In genomic region chr6:108115598-108116058, GRCh38 we compare ENCODE assay signal across 9 cellular contexts. TPM values are rescaled to one million over a fixed set of nuclear protein-coding genes. Genes with fewer than 3 reads are reported as not detected.
DNase-seq lines count a peak whose midpoint lies in the region; ATAC-seq and TF ChIP-seq lines count a peak whose summit lies in the region.
"Had no signal": no experiment of that assay in that cellular context is flagged by ENCODE, and none has a peak within 500 bp of the region (broad histone marks: within the 10 kb centered on the region; RNA-seq: fewer than 3 reads in every experiment).

No MANE protein-coding gene starts in this region.

- H2AFZ ChIP-seq in H9 (ENCODE audit: low read length): no peak overlapping the region
- no peak overlapping the region for H2AFZ ChIP-seq in neural progenitor cell (replicated peaks)

- TF ChIP-seq CTCF in H9 (conservative IDR thresholded peaks at IDR 0.05) (peak; percentile 60), epithelial cell of proximal tubule (conservative IDR thresholded peaks at IDR 0.05; ENCODE audit: low read depth, low read length) (peak; percentile 66), neural progenitor cell (IDR thresholded peaks at IDR 0.05) (peak; percentile 66)

- H3K9ac ChIP-seq in H9 (ENCODE audit: extremely low read depth, insufficient read length, low read length): no peak overlapping the region
- H3K9ac ChIP-seq in neural progenitor cell: no peak overlapping the region

- peak overlapping the region in 1 of 8 donors; percentile 4 for H3K27ac Mint-ChIP-seq in CD8-positive, alpha-beta memory T cell
- H3K27ac Mint-ChIP-seq in H9 (no peak overlapping the region), neural progenitor cell (no peak overlapping the region)

- no peak overlapping the region for H3K4me3 ChIP-seq in CD8-positive, alpha-beta memory T cell (ENCODE audit: low read length)
- H3K4me3 ChIP-seq in epithelial cell of proximal tubule (ENCODE audit: low read depth, low read length) (no peak overlapping the region), neural progenitor cell (peak overlapping the region; percentile 48)
- H3K4me3 ChIP-seq: SK-N-MC had no signal

- peaks cover 81 to 89% of the 10 kb centered on the region in 2 donors for H3K27me3 Mint-ChIP-seq in CD8-positive, alpha-beta memory T cell
- H3K27me3 Mint-ChIP-seq in H9 (ENCODE audit: low read depth) (peaks cover 98% of the 10 kb centered on the region), neural progenitor cell (ENCODE audit: insufficient read depth, low read depth) (peaks cover 67% of the 10 kb centered on the region)

- H3K23me2 ChIP-seq in H9 (ENCODE audit: insufficient read length, low read depth, low read length, poor library complexity, severe bottlenecking): peaks cover 10% of the 10 kb centered on the region

- H3K27ac ChIP-seq in CD8-positive, alpha-beta memory T cell (ENCODE audit: low read depth, low read length): no peak overlapping the region
- H3K27ac ChIP-seq in H9 (ENCODE audit: insufficient read length, low read depth, low read length) (no peak overlapping the region), neural progenitor cell (no peak overlapping the region)
- H3K27ac ChIP-seq: SK-N-MC had no signal

- no peak overlapping the region for H3K56ac ChIP-seq in H9 (ENCODE audit: insufficient read length, low read depth, low read length)

- no peaks in the 10 kb centered on the region for H3K9me3 ChIP-seq in CD8-positive, alpha-beta memory T cell (ENCODE audit: low read length)
- H3K9me3 ChIP-seq in H9 (ENCODE audit: control insufficient read depth, low read depth, low read length): no peaks in the 10 kb centered on the region
- no peaks in the 10 kb centered on the region for H3K9me3 ChIP-seq in neural progenitor cell (ENCODE audit: low read depth)

- no peak overlapping the region for H4K8ac ChIP-seq in H9 (replicated peaks; ENCODE audit: insufficient read length, low read depth, low read length)

- H3K36me3 ChIP-seq in CD8-positive, alpha-beta memory T cell (ENCODE audit: insufficient read depth, low read length): no peaks in the 10 kb centered on the region
- H3K36me3 ChIP-seq in neural progenitor cell: no peaks in the 10 kb centered on the region

- no peak overlapping the region for H3K4ac ChIP-seq in H9 (ENCODE audit: low read depth, low read length)

- H3K27me3 ChIP-seq in CD8-positive, alpha-beta memory T cell (ENCODE audit: insufficient read depth, low read length, poor library complexity, severe bottlenecking): peaks cover 70% of the 10 kb centered on the region
- H3K27me3 ChIP-seq in H9 (ENCODE audit: insufficient read depth, low read length) (peaks cover 78% of the 10 kb centered on the region), neural progenitor cell (peaks cover 100% of the 10 kb centered on the region)

- H3K14ac ChIP-seq in H9 (ENCODE audit: insufficient read depth, low read length): no peak overlapping the region

- H2BK20ac ChIP-seq in H9 (ENCODE audit: low read depth, low read length, poor library complexity, severe bottlenecking): no peak overlapping the region

- H4K91ac ChIP-seq in H9 (ENCODE audit: insufficient read length, low read depth, low read length): no peak overlapping the region

- H4K20me1 ChIP-seq in H9 (ENCODE audit: control insufficient read depth, insufficient read depth, insufficient read length) (no peaks in the 10 kb centered on the region), neural progenitor cell (ENCODE audit: low read depth) (peaks cover 57% of the 10 kb centered on the region)

- CTCF ChIA-PET in CD8-positive, alpha-beta memory T cell (lab: Charles Lee): interaction anchor here (0.8 to 0.9 kb wide), 2 partner anchors 15 to 130 kb away, joined by 3 read pairs; no protein-coding TSS in a partner anchor

- peaks cover 0 to 3% (median 2%) of the 10 kb centered on the region in 3 donors for H3K36me3 Mint-ChIP-seq in CD8-positive, alpha-beta memory T cell
- H3K36me3 Mint-ChIP-seq in H9 (ENCODE audit: insufficient read depth in 1 of 3, low read depth in 3 of 3): no peaks in the 10 kb centered on the region; a peak in 1 of 7 replicates
- H3K36me3 Mint-ChIP-seq in neural progenitor cell: no peaks in the 10 kb centered on the region

- H3F3A ChIP-seq in neural progenitor cell (ENCODE audit: low read depth): peaks cover 38% of the 10 kb centered on the region

- peaks cover 47 to 55% (median 52%) of the 10 kb centered on the region in 3 donors for H3K4me1 Mint-ChIP-seq in CD8-positive, alpha-beta memory T cell
- peaks cover 43 to 55% of the 10 kb centered on the region in 2 experiments for H3K4me1 Mint-ChIP-seq in H9
- peaks cover 49% of the 10 kb centered on the region for H3K4me1 Mint-ChIP-seq in neural progenitor cell

- no peak for DNase-seq in CD8-positive, alpha-beta memory T cell
- peak; percentile 69 for DNase-seq in H9
- DNase-seq in SK-N-DZ (ENCODE audit: low spot score): peak; percentile 56
- DNase-seq in epithelial cell of proximal tubule (ENCODE audit: low read depth): no peak
- DNase-seq in neural progenitor cell (ENCODE audit: low spot score): peak; percentile 69
- DNase-seq in stimulated activated CD4-positive, alpha-beta T cell treated with anti-CD3 and anti-CD28 coated beads, Interleukin-2, amount 100 ng/mL, for 48 hours: no peak
- DNase-seq in middle frontal gyrus (ENCODE audit: extremely low spot score, low spot score): no peak

- POLR2A ChIA-PET in CD8-positive, alpha-beta memory T cell (lab: Charles Lee): no interaction called here

- H3K4me1 ChIP-seq in CD8-positive, alpha-beta memory T cell (ENCODE audit: insufficient read depth, low read length): peaks cover 44% of the 10 kb centered on the region
- H3K4me1 ChIP-seq in H9 (ENCODE audit: insufficient read depth, low read length) (peaks cover 2% of the 10 kb centered on the region; the same call in 1 of the 2 replicates), neural progenitor cell (peaks cover 46% of the 10 kb centered on the region)

- H2BK120ac ChIP-seq in H9 (ENCODE audit: low read depth, low read length, poor library complexity, severe bottlenecking): no peak overlapping the region

- no peak overlapping the region for H2BK15ac ChIP-seq in H9 (ENCODE audit: low read depth, low read length)

- no peaks in the 10 kb centered on the region for H3K79me2 ChIP-seq in H9 (ENCODE audit: insufficient read depth, low read length)
- no peaks in the 10 kb centered on the region for H3K79me2 ChIP-seq in neural progenitor cell (ENCODE audit: low read depth)

- H3K4me3 Mint-ChIP-seq in CD8-positive, alpha-beta memory T cell: peak overlapping the region; percentile 45 to 89 (median 78)
- H3K4me3 Mint-ChIP-seq in H9 (peak overlapping the region in 1 of 2 experiments; percentile 78; a peak in 4 of 5 replicates), neural progenitor cell (peak overlapping the region; percentile 82)

- H3K4me2 ChIP-seq in H9 (ENCODE audit: insufficient read depth, insufficient read length, low read length) (no peak overlapping the region), neural progenitor cell (peak overlapping the region; percentile 89)

- no peaks in the 10 kb centered on the region for H3K9me3 Mint-ChIP-seq in CD8-positive, alpha-beta memory T cell
- H3K9me3 Mint-ChIP-seq in H9 (peaks cover 0 to 3% of the 10 kb centered on the region in 2 experiments; a peak in 2 of 5 replicates), neural progenitor cell (no peaks in the 10 kb centered on the region)

- H2BK12ac ChIP-seq in H9 (ENCODE audit: insufficient read length, low read depth, low read length): no peak overlapping the region

- H3K18ac ChIP-seq in H9 (ENCODE audit: insufficient read length, low read depth, low read length): no peak overlapping the region

- no peaks in the 10 kb centered on the region for H3K79me1 ChIP-seq in H9 (ENCODE audit: insufficient read depth, low read depth, low read length, poor library complexity, severe bottlenecking)

- no peak overlapping the region for H4K5ac ChIP-seq in H9 (ENCODE audit: insufficient read length, low read depth, low read length)

- no peak overlapping the region for H2AK5ac ChIP-seq in H9 (ENCODE audit: insufficient read length, low read length)

- H2BK5ac ChIP-seq in H9 (ENCODE audit: insufficient read length, low read length): no peak overlapping the region

- WGBS in H9 (ENCODE audit: extremely low coverage, insufficient read length, low lambda C conversion rate): no CpG with 5 or more reads among the region's 20 CpGs

- ATAC-seq in GM21576 (IDR thresholded peaks at IDR 0.05; ENCODE audit: unreplicated experiment): no peak

- H3T11ph ChIP-seq in H9 (ENCODE audit: low read length): no peak overlapping the region

- H3K23ac ChIP-seq in H9 (ENCODE audit: insufficient read length, low read depth, low read length): no peak overlapping the region

RNA-seq across cellular contexts. Expression of gene OSTM1, which starts 41.1 kb away (rescaled TPM):
- 10 to 100 TPM; 26.2 to 26.4 TPM for total RNA-seq in CD8-positive, alpha-beta memory T cell
- polyA plus RNA-seq in CD8-positive, alpha-beta memory T cell: 47.8 TPM
- 20.6 and 20.9 TPM in 2 replicates for total RNA-seq in H9 (2021)
- polyA plus RNA-seq in SK-N-DZ (2014; cell fraction: cytosol; rRNA removed): 25.6 and 30.1 TPM in 2 replicates
- polyA plus RNA-seq in SK-N-DZ (2014; cell fraction: nucleus; rRNA removed): 16.9 and 36.0 TPM in 2 replicates
- total RNA-seq in epithelial cell of proximal tubule: 15.0 and 19.1 TPM in 2 replicates
- 18.0 and 42.8 TPM in 2 replicates for total RNA-seq in neural progenitor cell (ENCODE audit: low replicate concordance)

RNA-seq across cellular contexts. Expression of gene NR2E1, which starts 50.2 kb away (rescaled TPM):
- total RNA-seq in CD8-positive, alpha-beta memory T cell: not detected
- not detected for polyA plus RNA-seq in CD8-positive, alpha-beta memory T cell
- total RNA-seq in H9 (2021) (not detected in 2 replicates), epithelial cell of proximal tubule (not detected in 2 replicates), neural progenitor cell (ENCODE audit: low replicate concordance) (0.25 and 1.0 TPM in 2 replicates)
- polyA plus RNA-seq in SK-N-DZ (2014; cell fraction: cytosol; rRNA removed): not detected in 2 replicates
- not detected in 2 replicates for polyA plus RNA-seq in SK-N-DZ (2014; cell fraction: nucleus; rRNA removed)

Comparison
In these comparisons a context has a peak if more than half of its experiments do, and no peak if none do; other contexts are left out.
1. DNase-seq: peak in H9 (single experiment), SK-N-DZ (single experiment) and neural progenitor cell (single experiment); none in CD8-positive, alpha-beta memory T cell (0 of 5), epithelial cell of proximal tubule (single experiment), stimulated activated CD4-positive, alpha-beta T cell treated with anti-CD3 and anti-CD28 coated beads, Interleukin-2, amount 100 ng/mL, for 48 hours (0 of 2) and middle frontal gyrus (single experiment).
2. Peak in every context shown above with its lines, with median percentiles within 50 percentile points of each other: CTCF ChIP-seq.